13 cellular contexts compared by ENCODE assay signal in the genomic region with DNA sequence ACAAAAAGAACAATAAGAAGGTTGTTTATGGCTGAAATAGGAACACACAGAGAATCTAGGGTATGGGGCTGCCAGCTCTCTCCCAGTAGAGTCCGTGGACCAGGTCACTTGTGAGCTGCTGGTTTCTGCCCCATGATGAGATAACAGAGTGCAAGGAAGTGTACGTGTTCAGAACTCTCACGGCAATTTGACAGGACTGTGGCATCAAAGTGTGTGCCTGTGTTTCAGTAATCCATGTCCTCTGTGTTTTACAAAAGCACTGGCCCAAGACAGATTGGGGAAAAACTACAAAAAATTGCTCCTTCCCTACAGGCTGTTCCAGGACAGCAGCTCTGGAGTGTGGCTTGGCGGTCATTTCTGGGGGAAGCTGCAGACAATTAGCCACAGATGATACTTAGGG.
DNase-seq lines count a peak whose midpoint lies in the region; ATAC-seq and TF ChIP-seq lines count a peak whose summit lies in the region.
"Had no signal": no experiment of that assay in that cellular context is flagged by ENCODE, and none has a peak within 500 bp of the region (broad histone marks: within the 10 kb centered on the region; RNA-seq: fewer than 3 reads in every experiment).

No MANE protein-coding gene starts in this region.

- intact Hi-C loops in activated CD8-positive, alpha-beta T cell treated with anti-CD3 and anti-CD28 coated beads for 36 hours (cut with micrococcal nuclease): no loop called here
- intact Hi-C loops in esophagus squamous epithelium (cut with DNase I): no loop called here

- no peak for ATAC-seq in activated CD8-positive, alpha-beta T cell treated with anti-CD3 and anti-CD28 coated beads for 36 hours
- no peak for ATAC-seq in stimulated activated naive B cell treated with anti-CD40 and anti-IgM and Interleukin-4, amounts not matched to agents 10 μg/mL and 1 μg/mL and 100 μg/mL, for 72 hours (replicated peaks)
- ATAC-seq in HG02870 (IDR thresholded peaks at IDR 0.05; ENCODE audit: unreplicated experiment): no peak
- ATAC-seq: Panc1 had no signal

- H3K4me1 Mint-ChIP-seq in T-helper 1 cell treated with Interleukin-12 subunit alpha and Interleukin-12 subunit beta and Interleukin-4 antibody, amounts not matched to agents 30 μg/mL and 1 μg/mL, for 36 hours (ENCODE audit: low read depth): peaks cover 49% of the 10 kb centered on the region
- peaks cover 61% of the 10 kb centered on the region for H3K4me1 Mint-ChIP-seq in activated CD8-positive, alpha-beta T cell treated with anti-CD3 and anti-CD28 coated beads for 36 hours (ENCODE audit: low read depth)
- peaks cover 32 to 67% of the 10 kb centered on the region in 2 donors for H3K4me1 Mint-ChIP-seq in stimulated activated naive B cell treated with anti-CD40 and anti-IgM and Interleukin-4, amounts not matched to agents 10 μg/mL and 1 μg/mL and 100 μg/mL, for 72 hours

- POLR2A ChIA-PET in activated CD8-positive, alpha-beta T cell treated with anti-CD3 and anti-CD28 coated beads for 36 hours (lab: Charles Lee): interaction anchor here (0.6 to 5.0 kb wide), 13 partner anchors 10 to 1698 kb away, joined by 3 to 36 read pairs (median 4); no protein-coding TSS in a partner anchor

- peak overlapping the region; percentile 90 for H3K27ac Mint-ChIP-seq in T-helper 1 cell treated with Interleukin-12 subunit alpha and Interleukin-12 subunit beta and Interleukin-4 antibody, amounts not matched to agents 30 μg/mL and 1 μg/mL, for 36 hours
- peak overlapping the region; percentile 95 for H3K27ac Mint-ChIP-seq in activated CD8-positive, alpha-beta T cell treated with anti-CD3 and anti-CD28 coated beads for 36 hours
- H3K27ac Mint-ChIP-seq in stimulated activated naive B cell treated with anti-CD40 and anti-IgM and Interleukin-4, amounts not matched to agents 10 μg/mL and 1 μg/mL and 100 μg/mL, for 72 hours: peak overlapping the region; percentile 94

- peaks cover 25% of the 10 kb centered on the region for H3K36me3 Mint-ChIP-seq in T-helper 1 cell treated with Interleukin-12 subunit alpha and Interleukin-12 subunit beta and Interleukin-4 antibody, amounts not matched to agents 30 μg/mL and 1 μg/mL, for 36 hours (ENCODE audit: low read depth)
- peaks cover 11% of the 10 kb centered on the region for H3K36me3 Mint-ChIP-seq in activated CD8-positive, alpha-beta T cell treated with anti-CD3 and anti-CD28 coated beads for 36 hours (ENCODE audit: low read depth)
- H3K36me3 Mint-ChIP-seq in stimulated activated naive B cell treated with anti-CD40 and anti-IgM and Interleukin-4, amounts not matched to agents 10 μg/mL and 1 μg/mL and 100 μg/mL, for 72 hours: peaks cover 4 to 6% of the 10 kb centered on the region in 2 donors

- no peak for DNase-seq in T-helper 1 cell
- no peak for DNase-seq in activated CD8-positive, alpha-beta T cell treated with anti-CD3 and anti-CD28 coated beads for 36 hours
- no peak for DNase-seq in esophagus squamous epithelium (lab: John Stamatoyannopoulos, UW)
- DNase-seq in stimulated activated naive B cell treated with anti-CD40 and anti-IgM and Interleukin-4, amounts not matched to agents 10 μg/mL and 1 μg/mL and 100 μg/mL, for 72 hours: no peak
- DNase-seq in GM10266 (ENCODE audit: extremely low spot score): no peak
- DNase-seq in NCI-H146 treated with DMSO at 0.1 percent for 48 hours (lab: John Stamatoyannopoulos, UW; ENCODE audit: unreplicated experiment): no peak
- DNase-seq: activated naive CD4-positive, alpha-beta T cell treated with Interleukin-2 at 50 U/mL for 16 hours; NCI-H1105 had no signal

- peaks cover 0 to 6% (median 0%) of the 10 kb centered on the region in 3 donors for H3K9me3 ChIP-seq in esophagus squamous epithelium

- peaks cover 16% of the 10 kb centered on the region for H3K9me3 Mint-ChIP-seq in T-helper 1 cell treated with Interleukin-12 subunit alpha and Interleukin-12 subunit beta and Interleukin-4 antibody, amounts not matched to agents 30 μg/mL and 1 μg/mL, for 36 hours
- H3K9me3 Mint-ChIP-seq in activated CD8-positive, alpha-beta T cell treated with anti-CD3 and anti-CD28 coated beads for 36 hours: peaks cover 8% of the 10 kb centered on the region
- peaks cover 7 to 11% of the 10 kb centered on the region in 2 donors for H3K9me3 Mint-ChIP-seq in stimulated activated naive B cell treated with anti-CD40 and anti-IgM and Interleukin-4, amounts not matched to agents 10 μg/mL and 1 μg/mL and 100 μg/mL, for 72 hours

- peaks cover 14 to 40% (median 20%) of the 10 kb centered on the region in 3 donors for H3K4me1 ChIP-seq in esophagus squamous epithelium

- peak overlapping the region; percentile 71 to 84 (median 76) for H3K27ac ChIP-seq in esophagus squamous epithelium
- H3K27ac ChIP-seq: 22Rv1, cardiac muscle cell had no signal

- H3K27me3 Mint-ChIP-seq in T-helper 1 cell treated with Interleukin-12 subunit alpha and Interleukin-12 subunit beta and Interleukin-4 antibody, amounts not matched to agents 30 μg/mL and 1 μg/mL, for 36 hours (ENCODE audit: low read depth): no peaks in the 10 kb centered on the region
- no peaks in the 10 kb centered on the region for H3K27me3 Mint-ChIP-seq in activated CD8-positive, alpha-beta T cell treated with anti-CD3 and anti-CD28 coated beads for 36 hours
- H3K27me3 Mint-ChIP-seq in stimulated activated naive B cell treated with anti-CD40 and anti-IgM and Interleukin-4, amounts not matched to agents 10 μg/mL and 1 μg/mL and 100 μg/mL, for 72 hours: no peaks in the 10 kb centered on the region

- TF ChIP-seq CTCF in activated CD8-positive, alpha-beta T cell treated with anti-CD3 and anti-CD28 coated beads for 36 hours (IDR thresholded peaks at IDR 0.05): no peak
- TF ChIP-seq CTCF in esophagus squamous epithelium (IDR thresholded peaks at IDR 0.05) (no peak), GM10266 (IDR thresholded peaks at IDR 0.05; ENCODE audit: control insufficient read depth, insufficient read depth, low read depth, missing control alignments) (no peak)

- no peak for TF ChIP-seq POLR2A in esophagus squamous epithelium (IDR thresholded peaks at IDR 0.05)

- H3K36me3 ChIP-seq in esophagus squamous epithelium: no peaks in the 10 kb centered on the region
- H3K36me3 ChIP-seq: cardiac muscle cell had no signal

- WGBS in esophagus squamous epithelium, 2 donors: 76 to 79% methylated on average over 4 of the region's 4 CpGs

- no peak overlapping the region for H3K4me3 Mint-ChIP-seq in T-helper 1 cell treated with Interleukin-12 subunit alpha and Interleukin-12 subunit beta and Interleukin-4 antibody, amounts not matched to agents 30 μg/mL and 1 μg/mL, for 36 hours
- peak overlapping the region; percentile 51 for H3K4me3 Mint-ChIP-seq in activated CD8-positive, alpha-beta T cell treated with anti-CD3 and anti-CD28 coated beads for 36 hours
- H3K4me3 Mint-ChIP-seq in stimulated activated naive B cell treated with anti-CD40 and anti-IgM and Interleukin-4, amounts not matched to agents 10 μg/mL and 1 μg/mL and 100 μg/mL, for 72 hours: peak overlapping the region in 1 of 2 donors; percentile 3

- CTCF ChIA-PET in activated CD8-positive, alpha-beta T cell treated with anti-CD3 and anti-CD28 coated beads for 36 hours (lab: Charles Lee): interaction anchor here (1.2 to 1.7 kb wide), 5 partner anchors 12 to 247 kb away, joined by 3 to 10 read pairs (median 4); a partner anchor contains a TSS

- no peaks in the 10 kb centered on the region for H3K27me3 ChIP-seq in esophagus squamous epithelium
- H3K27me3 ChIP-seq: cardiac muscle cell had no signal

- no peak overlapping the region for H3K4me3 ChIP-seq in esophagus squamous epithelium
- H3K4me3 ChIP-seq: cardiac muscle cell had no signal
